In the genomic region with DNA sequence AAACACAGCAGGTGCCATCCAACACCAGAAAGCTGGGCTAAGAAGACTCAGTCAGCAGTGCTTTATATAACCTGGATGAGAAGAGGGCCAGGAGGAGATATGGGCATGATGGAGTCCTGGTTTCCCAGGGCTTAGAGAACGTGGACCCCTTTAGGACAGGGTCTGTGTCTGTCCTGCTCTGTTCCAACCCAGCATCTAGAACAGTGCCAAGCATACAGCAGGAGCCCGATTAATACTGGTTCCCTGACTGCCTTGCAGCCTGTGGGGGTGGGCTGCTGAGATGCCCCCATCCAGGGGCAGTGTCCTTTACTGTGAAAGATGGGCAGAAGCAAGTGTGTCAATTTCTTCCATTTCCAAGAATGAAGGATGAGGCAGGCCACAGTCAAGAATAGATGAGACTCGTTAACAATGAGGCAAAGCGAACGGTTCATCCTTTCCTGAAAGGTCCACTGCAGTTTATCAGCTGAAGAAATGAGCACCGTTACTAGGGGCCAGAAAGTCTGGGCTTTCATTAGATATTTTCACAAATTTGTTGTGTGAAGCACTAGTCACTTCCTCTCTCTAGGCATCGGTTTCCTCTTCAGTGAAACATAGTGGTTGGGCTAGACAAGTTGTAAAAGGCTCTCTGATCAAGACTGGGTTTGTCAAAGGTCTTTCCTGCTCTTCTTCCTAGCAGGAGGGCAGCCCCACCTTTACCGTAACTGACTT, we compare ENCODE assay signal across 13 cellular contexts.
A peak's percentile ranks its signal among the peaks of the same experiment; 100 is the strongest.
DNase-seq lines count a peak whose midpoint lies in the region; ATAC-seq, FAIRE-seq and TF ChIP-seq lines count a peak whose summit lies in the region.
"Had no signal": no experiment of that assay in that cellular context is flagged by ENCODE, and none has a peak within 500 bp of the region (broad histone marks: within the 10 kb centered on the region; RNA-seq: fewer than 3 reads in every experiment).

No MANE protein-coding gene starts in this region.

- H4K20me1 ChIP-seq in HepG2 (ENCODE audit: insufficient read depth, low read length): no peaks in the 10 kb centered on the region

- H3K4me3 Mint-ChIP-seq in T-helper 1 cell treated with Interleukin-12 subunit alpha and Interleukin-12 subunit beta and Interleukin-4 antibody, amounts not matched to agents 30 μg/mL and 1 μg/mL, for 36 hours: no peak overlapping the region
- no peak overlapping the region for H3K4me3 Mint-ChIP-seq in progenitor cell of endocrine pancreas (ENCODE audit: low read depth)
- H3K4me3 Mint-ChIP-seq: GM23338 had no signal

- H3K36me3 ChIP-seq in liver (ENCODE audit: control insufficient read depth in 4 of 4, insufficient read depth in 3 of 4, low read depth in 1 of 4, low read length in 3 of 4) (no peaks in the 10 kb centered on the region), HepG2 (replicated peaks in 1 of 2; ENCODE audit: control insufficient read depth in 1 of 2, insufficient read depth in 2 of 2, low read length in 2 of 2) (no peaks in the 10 kb centered on the region), vagina (no peaks in the 10 kb centered on the region), sigmoid colon (no peaks in the 10 kb centered on the region)

- no peak for DNase-seq in HepG2 (ENCODE audit: low spot score)
- no peak for DNase-seq in left lobe of liver (ENCODE audit: low spot score)
- no peak for DNase-seq in vagina (ENCODE audit: extremely low spot score in 2 of 2)
- no peak for DNase-seq in sigmoid colon
- DNase-seq in progenitor cell of endocrine pancreas (ENCODE audit: low spot score, unreplicated experiment): no peak
- no peak for DNase-seq in epidermal melanocyte (ENCODE audit: insufficient read length, low spot score)
- DNase-seq: effector CD8-positive, alpha-beta T cell; NCI-H2171 treated with DMSO at 0.1 percent for 48 hours; SW 1271 had no signal

- no peak for TF ChIP-seq CTCF in liver (IDR thresholded peaks at IDR 0.05; ENCODE audit: low read depth, low read length, missing input control)
- no peak for TF ChIP-seq CTCF in HepG2 (CRISPR knock-in tag; IDR thresholded peaks at IDR 0.05)
- TF ChIP-seq CTCF in vagina (IDR thresholded peaks at IDR 0.05): no peak
- no peak for TF ChIP-seq CTCF in sigmoid colon (IDR thresholded peaks at IDR 0.05)
- TF ChIP-seq CTCF in progenitor cell of endocrine pancreas (IDR thresholded peaks at IDR 0.05; ENCODE audit: unreplicated experiment): no peak

- H3K27me3 ChIP-seq in liver (ENCODE audit: control insufficient read depth in 4 of 4, insufficient read depth in 4 of 4, low read length in 3 of 4): no peaks in the 10 kb centered on the region
- peaks cover 4 to 17% of the 10 kb centered on the region in 2 experiments; a peak in 4 of 5 replicates for H3K27me3 ChIP-seq in HepG2 (ENCODE audit: control insufficient read depth in 1 of 2, insufficient read depth in 2 of 2, low read length in 2 of 2)
- H3K27me3 ChIP-seq in vagina: no peaks in the 10 kb centered on the region
- no peaks in the 10 kb centered on the region for H3K27me3 ChIP-seq in sigmoid colon

- CTCF ChIA-PET in HepG2 (lab: Yijun Ruan, JAX; ENCODE audit: low intra/inter-chr PET ratio, low total read pairs): no interaction called here

- H3K27ac Mint-ChIP-seq in T-helper 1 cell treated with Interleukin-12 subunit alpha and Interleukin-12 subunit beta and Interleukin-4 antibody, amounts not matched to agents 30 μg/mL and 1 μg/mL, for 36 hours: peak overlapping the region; percentile 76
- H3K27ac Mint-ChIP-seq in progenitor cell of endocrine pancreas: no peak overlapping the region
- H3K27ac Mint-ChIP-seq: GM23338 had no signal

- BruUV-seq in HepG2 (replicated peaks; lab: Mats Ljungman, UMichigan): no TSS peak

- intact Hi-C loops in HepG2 (cut with micrococcal nuclease; ENCODE audit: unreplicated experiment) (no loop called here), vagina (cut with DNase I) (loop anchor here (10.0 kb wide), 1 partner anchor 139 kb away; the partner anchor contains the start of gene DAPK2), sigmoid colon (cut with DNase I) (no loop called here)

- H3K9me3 Mint-ChIP-seq in T-helper 1 cell treated with Interleukin-12 subunit alpha and Interleukin-12 subunit beta and Interleukin-4 antibody, amounts not matched to agents 30 μg/mL and 1 μg/mL, for 36 hours: no peaks in the 10 kb centered on the region
- no peaks in the 10 kb centered on the region for H3K9me3 Mint-ChIP-seq in progenitor cell of endocrine pancreas (ENCODE audit: low read depth)
- H3K9me3 Mint-ChIP-seq: GM23338 had no signal

- H3K79me2 ChIP-seq in HepG2 (ENCODE audit: insufficient read depth, low read length): no peaks in the 10 kb centered on the region

- H3K36me3 Mint-ChIP-seq in T-helper 1 cell treated with Interleukin-12 subunit alpha and Interleukin-12 subunit beta and Interleukin-4 antibody, amounts not matched to agents 30 μg/mL and 1 μg/mL, for 36 hours (ENCODE audit: low read depth): peaks cover 4% of the 10 kb centered on the region
- no peaks in the 10 kb centered on the region for H3K36me3 Mint-ChIP-seq in progenitor cell of endocrine pancreas (ENCODE audit: insufficient read depth)

- H3K27me3 Mint-ChIP-seq in T-helper 1 cell treated with Interleukin-12 subunit alpha and Interleukin-12 subunit beta and Interleukin-4 antibody, amounts not matched to agents 30 μg/mL and 1 μg/mL, for 36 hours (ENCODE audit: low read depth): no peaks in the 10 kb centered on the region
- H3K27me3 Mint-ChIP-seq in progenitor cell of endocrine pancreas: peaks cover 6% of the 10 kb centered on the region

- H3K27ac ChIP-seq in liver (ENCODE audit: low read depth in 1 of 2, low read length in 2 of 2) (peak overlapping the region; percentile 36 to 66), HepG2 (ENCODE audit: extremely low read length, insufficient read depth, low read length) (no peak overlapping the region), vagina (peak overlapping the region; percentile 14), sigmoid colon (no peak overlapping the region)
- H3K27ac ChIP-seq: HL-60 had no signal

- H2AFZ ChIP-seq in HepG2 (ENCODE audit: low read length): no peak overlapping the region

- H3K4me1 Mint-ChIP-seq in T-helper 1 cell treated with Interleukin-12 subunit alpha and Interleukin-12 subunit beta and Interleukin-4 antibody, amounts not matched to agents 30 μg/mL and 1 μg/mL, for 36 hours (ENCODE audit: low read depth): peaks cover 19% of the 10 kb centered on the region
- no peaks in the 10 kb centered on the region for H3K4me1 Mint-ChIP-seq in progenitor cell of endocrine pancreas (ENCODE audit: low read depth)

- H3K4me2 ChIP-seq in HepG2 (ENCODE audit: low read depth, low read length): no peak overlapping the region
- H3K4me2 ChIP-seq: GM23338 had no signal

- ATAC-seq in HepG2 (no peak), left lobe of liver (peak; percentile 38)
- ATAC-seq: GM23338 had no signal

- POLR2A ChIA-PET in HepG2 (lab: Yijun Ruan, JAX): no interaction called here

- H3K9ac ChIP-seq in liver (ENCODE audit: low read depth in 1 of 2, low read length in 2 of 2) (no peak overlapping the region), HepG2 (ENCODE audit: insufficient read depth, low read depth, low read length) (no peak overlapping the region)

- TF ChIP-seq RAD21 in liver (IDR thresholded peaks at IDR 0.05): peak in 1 of 2 donors; percentile 20
- TF ChIP-seq RAD21 in HepG2 (CRISPR knock-in tag; IDR thresholded peaks at IDR 0.05): no peak

- H3K4me3 ChIP-seq in liver (ENCODE audit: low read depth in 1 of 3, low read length in 3 of 3): no peak overlapping the region
- H3K4me3 ChIP-seq in HepG2 (replicated peaks in 1 of 3; ENCODE audit: insufficient read depth in 1 of 3, low read depth in 2 of 3, low read length in 3 of 3): no peak overlapping the region
- H3K4me3 ChIP-seq in vagina: no peak overlapping the region
- no peak overlapping the region for H3K4me3 ChIP-seq in sigmoid colon
- H3K4me3 ChIP-seq: GM23338 had no signal

- no peaks in the 10 kb centered on the region for H3K9me3 ChIP-seq in liver (ENCODE audit: control insufficient read depth in 4 of 4, low read length in 3 of 4)
- H3K9me3 ChIP-seq in HepG2 (ENCODE audit: low read length): no peaks in the 10 kb centered on the region
- no peaks in the 10 kb centered on the region for H3K9me3 ChIP-seq in vagina
- H3K9me3 ChIP-seq in sigmoid colon: no peaks in the 10 kb centered on the region

- H3K4me1 ChIP-seq in liver (ENCODE audit: control insufficient read depth in 4 of 4, insufficient read depth in 4 of 4, low read length in 3 of 4) (peaks cover 0 to 14% (median 10%) of the 10 kb centered on the region in 4 donors), HepG2 (ENCODE audit: insufficient read depth, low read length) (peaks cover 15% of the 10 kb centered on the region), vagina (peaks cover 30% of the 10 kb centered on the region), sigmoid colon (peaks cover 0 to 17% (median 13%) of the 10 kb centered on the region in 4 donors)

- TF ChIP-seq POLR2A in HepG2 (IDR thresholded peaks at IDR 0.05; ENCODE audit: insufficient read depth in 1 of 2, low read depth in 2 of 2, low read length in 2 of 2) (no peak), vagina (IDR thresholded peaks at IDR 0.05) (no peak), sigmoid colon (IDR thresholded peaks at IDR 0.05) (no peak)

- FAIRE-seq in HepG2 (lab: Jason Lieb, UNC): no peak

- in situ Hi-C loops in HepG2 (cut with HindIII; ENCODE audit: extremely low pct_ligation_motif_present, low pct_unique_long_range_greater_than_20kb): no loop called here

- no peak for TF ChIP-seq EP300 in HepG2 (IDR thresholded peaks at IDR 0.05; ENCODE audit: low read depth in 2 of 2, low read length in 2 of 2)
- TF ChIP-seq EP300 in HepG2 (CRISPR knock-in tag; IDR thresholded peaks at IDR 0.05; ENCODE audit: borderline replicate concordance): no peak
- no peak for TF ChIP-seq EP300 in sigmoid colon (IDR thresholded peaks at IDR 0.05)

- WGBS in liver: 69% methylated on average over 8 of the region's 8 CpGs
- WGBS in HepG2 (ENCODE audit: low lambda C conversion rate): 42% methylated on average over 7 of the region's 8 CpGs
- WGBS in sigmoid colon, 2 donors: 61 to 78% methylated on average over 8 of the region's 8 CpGs

TF ChIP-seq in liver, 16 proteins besides CTCF, POLR2A, EP300 and RAD21 (continues in another document):
- no peak for TF ChIP-seq HNF4G (IDR thresholded peaks at IDR 0.05)
- no peak for TF ChIP-seq JUND (IDR thresholded peaks at IDR 0.05)
- no peak for TF ChIP-seq FOXA2 (IDR thresholded peaks at IDR 0.05)
- TF ChIP-seq YY1 (IDR thresholded peaks at IDR 0.05): no peak

TF ChIP-seq in HepG2, 621 proteins besides CTCF, POLR2A, EP300 and RAD21 (continues in another document):
- no peak for TF ChIP-seq NFE2L2 (IDR thresholded peaks at IDR 0.05; ENCODE audit: low read length)
- TF ChIP-seq ZNF788 (CRISPR knock-in tag; IDR thresholded peaks at IDR 0.05; ENCODE audit: borderline replicate concordance): no peak
- TF ChIP-seq YEATS2 (CRISPR knock-in tag; IDR thresholded peaks at IDR 0.05; ENCODE audit: borderline replicate concordance): no peak
- TF ChIP-seq ZNF773 (CRISPR knock-in tag; IDR thresholded peaks at IDR 0.05; ENCODE audit: borderline replicate concordance): no peak
- TF ChIP-seq NCOA5 (CRISPR knock-in tag; IDR thresholded peaks at IDR 0.05): no peak
- TF ChIP-seq, protein P1, sequence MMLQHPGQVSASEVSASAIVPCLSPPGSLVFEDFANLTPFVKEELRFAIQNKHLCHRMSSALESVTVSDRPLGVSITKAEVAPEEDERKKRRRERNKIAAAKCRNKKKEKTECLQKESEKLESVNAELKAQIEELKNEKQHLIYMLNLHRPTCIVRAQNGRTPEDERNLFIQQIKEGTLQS (CRISPR knock-in tag; IDR thresholded peaks at IDR 0.05): no peak

Comparison
In these comparisons a context has a peak if more than half of its experiments do, and no peak if none do; other contexts are left out.
1. H3K27ac ChIP-seq: peak in liver (2 of 2) and vagina (single experiment); none in HepG2 (single experiment) and sigmoid colon (0 of 4).